In genomic region chr2:25041307-25041927, GRCh38 we compare ENCODE assay signal across 8 cellular contexts. TPM values are rescaled to one million over a fixed set of nuclear protein-coding genes. Genes with fewer than 3 reads are reported as not detected.
DNase-seq lines count a peak whose midpoint lies in the region; ATAC-seq and TF ChIP-seq lines count a peak whose summit lies in the region.

No MANE protein-coding gene starts in this region.

- H3K27ac ChIP-seq in AG04450 (ENCODE audit: low read depth, low read length) (no peak overlapping the region), Karpas-422 (ENCODE audit: low read length) (no peak overlapping the region)

- peak; percentile 23 for ATAC-seq in GM19043 (IDR thresholded peaks at IDR 0.05; ENCODE audit: low read depth, unreplicated experiment)

- H3K9me2 ChIP-seq in Karpas-422 (replicated peaks; ENCODE audit: insufficient read depth, low read length): no peaks in the 10 kb centered on the region

- H4K20me1 ChIP-seq in Karpas-422 (ENCODE audit: insufficient read depth, low read depth, low read length): no peaks in the 10 kb centered on the region; the same call in 1 of the 2 replicates

- H3K4me2 ChIP-seq in Karpas-422 (ENCODE audit: low read depth, low read length, poor library complexity, severe bottlenecking) (peak overlapping the region; percentile 35), skeletal muscle satellite cell (ENCODE audit: low read length) (peak overlapping the region; percentile 79)

- H3K27me3 ChIP-seq in AG04450 (ENCODE audit: control insufficient read depth, insufficient read depth, low read length): peaks cover 32% of the 10 kb centered on the region
- H3K27me3 ChIP-seq in Karpas-422 (ENCODE audit: low read length): no peaks in the 10 kb centered on the region
- H3K27me3 ChIP-seq in skeletal muscle satellite cell (ENCODE audit: control insufficient read depth, insufficient read depth, low read length): peaks cover 23% of the 10 kb centered on the region

- POLR2A ChIA-PET in AG04450 (lab: Yijun Ruan, JAX): no interaction called here

- H3K4me3 ChIP-seq in AG04450 (ENCODE audit: low read depth, low read length) (peak overlapping the region; percentile 51), Karpas-422 (ENCODE audit: low read length) (peak overlapping the region; percentile 51; the same call in 1 of the 2 replicates), cardiac fibroblast (replicated peaks in 1 of 2; ENCODE audit: low read depth in 2 of 2, low read length in 2 of 2) (peak overlapping the region; percentile 22 to 26), skeletal muscle satellite cell (ENCODE audit: low read length) (peak overlapping the region; percentile 66)

- H3K9ac ChIP-seq in Karpas-422 (ENCODE audit: low read length) (peak overlapping the region; percentile 35; the same call in 1 of the 2 replicates), skeletal muscle satellite cell (ENCODE audit: low read depth, low read length) (no peak overlapping the region)

- H3K9me3 ChIP-seq in AG04450 (ENCODE audit: control insufficient read depth, insufficient read depth, low read length) (no peaks in the 10 kb centered on the region), Karpas-422 (ENCODE audit: low read length) (no peaks in the 10 kb centered on the region), skeletal muscle satellite cell (replicated peaks; ENCODE audit: low read length) (no peaks in the 10 kb centered on the region)

- H3K4me1 ChIP-seq in Karpas-422 (ENCODE audit: low read length) (peaks cover 39% of the 10 kb centered on the region), skeletal muscle satellite cell (ENCODE audit: control insufficient read depth, insufficient read depth, low read length) (peaks cover 24% of the 10 kb centered on the region)

- TF ChIP-seq CTCF in AG04450 (IDR thresholded peaks at IDR 0.05; ENCODE audit: low read depth, low read length) (peak; percentile 37), cardiac fibroblast (IDR thresholded peaks at IDR 0.05; ENCODE audit: low read depth, low read length) (peak; percentile 40)

- H2AFZ ChIP-seq in Karpas-422 (ENCODE audit: low read length): 0 out of 2 replicates have a peak overlapping the region, but pooled peaks have one; percentile 50

- H3K36me3 ChIP-seq in Karpas-422 (ENCODE audit: insufficient read depth, low read length) (no peaks in the 10 kb centered on the region), skeletal muscle satellite cell (ENCODE audit: insufficient read depth, low read length) (no peaks in the 10 kb centered on the region)

- DNase-seq in AG04450 (ENCODE audit: low read depth, low spot score) (no peak), Karpas-422 (no peak), SHP77 (lab: John Stamatoyannopoulos, UW) (peak; percentile 73 to 84), cardiac fibroblast (ENCODE audit: low read depth in 2 of 2) (peak; percentile 39 to 41), iPS-NIHi7 (ENCODE audit: extremely low spot score) (peak; percentile 80), mesenteric fat pad (ENCODE audit: low spot score) (no peak)

- H3K79me2 ChIP-seq in Karpas-422 (ENCODE audit: low read length): no peaks in the 10 kb centered on the region

- CTCF ChIA-PET in AG04450 (lab: Charles Lee): interaction anchor here (0.6 to 1.0 kb wide), 7 partner anchors 9 to 219 kb away, joined by 3 to 12 read pairs (median 4); no protein-coding TSS in a partner anchor

RNA-seq across cellular contexts. Expression of gene EFR3B, which starts 0.5 kb away (rescaled TPM):
- polyA plus RNA-seq in AG04450 (2011; rRNA removed): 0.09 and 0.14 TPM in 2 replicates
- polyA minus RNA-seq in AG04450 (2011; rRNA and poly(A)+ RNA removed): 0.64 and 0.70 TPM in 2 replicates
- 0.22 and 0.58 TPM in 2 replicates for total RNA-seq in Karpas-422 (2014; rRNA removed; shearing (Covaris generic); ENCODE audit: low replicate concordance)
- 0.25 and 2.2 TPM in 2 replicates for total RNA-seq in skeletal muscle satellite cell (2012; rRNA removed)
- total RNA-seq in mesenteric fat pad: 2.0 TPM

Comparison
In these comparisons a context has a peak if more than half of its experiments do, and no peak if none do; other contexts are left out.
1. DNase-seq: peak in SHP77 (2 of 2), cardiac fibroblast (2 of 2) and iPS-NIHi7 (single experiment); none in AG04450 (single experiment), Karpas-422 (single experiment) and mesenteric fat pad (single experiment).
2. Peak in every context shown above with its lines, with median percentiles within 50 percentile points of each other: H3K4me3 ChIP-seq.